1 cellular context compared by ENCODE assay signal in genomic region chr11:63919267-63920125, GRCh38.
TF ChIP-seq lines count a peak whose summit lies in the region.

No MANE protein-coding gene starts in this region.

TF ChIP-seq in HepG2, 621 proteins besides CTCF, POLR2A, EP300 and RAD21 (continued from another document and continues in another):
- TF ChIP-seq PRDM10 (CRISPR knock-in tag; IDR thresholded peaks at IDR 0.05; ENCODE audit: low read depth) (peak; percentile 63; the same call in 1 of the 2 replicates), CHD2 (IDR thresholded peaks at IDR 0.05; ENCODE audit: low read depth, low read length) (no peak), ZBTB34 (CRISPR knock-in tag; IDR thresholded peaks at IDR 0.05) (no peak), SP4 (CRISPR knock-in tag; IDR thresholded peaks at IDR 0.05) (peak; percentile 4; the same call in 1 of the 2 replicates), ZKSCAN8 (CRISPR knock-in tag; IDR thresholded peaks at IDR 0.05; ENCODE audit: borderline replicate concordance) (no peak), ZNF776 (CRISPR knock-in tag; IDR thresholded peaks at IDR 0.05) (no peak; the same call in 1 of the 2 replicates), ZNF232 (CRISPR knock-in tag; IDR thresholded peaks at IDR 0.05; ENCODE audit: borderline replicate concordance) (no peak), KDM5B (CRISPR knock-in tag; IDR thresholded peaks at IDR 0.05; ENCODE audit: borderline replicate concordance) (peak; percentile 64; the same call in 1 of the 2 replicates), ZNF639 (CRISPR knock-in tag; conservative IDR thresholded peaks at IDR 0.05) (no peak; the same call in 1 of the 2 replicates), ZNF546 (CRISPR knock-in tag; conservative IDR thresholded peaks at IDR 0.05) (no peak), ZNF460 (CRISPR knock-in tag; IDR thresholded peaks at IDR 0.05; ENCODE audit: borderline replicate concordance) (no peak), ZBTB43 (CRISPR knock-in tag; conservative IDR thresholded peaks at IDR 0.05) (no peak), ZNF563 (CRISPR knock-in tag; IDR thresholded peaks at IDR 0.05) (peak; percentile 35; the same call in 1 of the 2 replicates), HMGXB4 (CRISPR knock-in tag; IDR thresholded peaks at IDR 0.05; ENCODE audit: borderline replicate concordance in 1 of 2, low read depth in 1 of 2) (no peak), HNRNPUL1 (IDR thresholded peaks at IDR 0.05; ENCODE audit: low read depth, low read length) (no peak), ELF1 (CRISPR knock-in tag; IDR thresholded peaks at IDR 0.05) (peak; percentile 51), RFX3 (CRISPR knock-in tag; IDR thresholded peaks at IDR 0.05) (no peak), PRPF4 (IDR thresholded peaks at IDR 0.05; ENCODE audit: low read depth, low read length, poor library complexity, severe bottlenecking) (no peak), POLR2AphosphoS2 (IDR thresholded peaks at IDR 0.05; ENCODE audit: low read depth, low read length) (no peak), KAT8 (CRISPR knock-in tag; IDR thresholded peaks at IDR 0.05) (no peak; the same call in 1 of the 2 replicates), MNT (IDR thresholded peaks at IDR 0.05) (peak; percentile 47), ZFP1 (CRISPR knock-in tag; IDR thresholded peaks at IDR 0.05) (no peak; the same call in 1 of the 2 replicates), PHF8 (CRISPR knock-in tag; IDR thresholded peaks at IDR 0.05) (peak; percentile 48), SATB2 (CRISPR knock-in tag; IDR thresholded peaks at IDR 0.05) (no peak), ZNF329 (CRISPR knock-in tag; IDR thresholded peaks at IDR 0.05; ENCODE audit: low read depth) (0 out of 2 replicates have a peak, but pooled peaks have one; percentile 37), ZNF775 (CRISPR knock-in tag; IDR thresholded peaks at IDR 0.05; ENCODE audit: borderline replicate concordance) (no peak), ZNF687 (CRISPR knock-in tag; IDR thresholded peaks at IDR 0.05) (peak; percentile 81), MYC (CRISPR knock-in tag; IDR thresholded peaks at IDR 0.05; ENCODE audit: borderline replicate concordance) (peak; percentile 95), ZNF101 (CRISPR knock-in tag; IDR thresholded peaks at IDR 0.05; ENCODE audit: borderline replicate concordance, low read depth) (no peak; the same call in 1 of the 2 replicates), RBM39 (IDR thresholded peaks at IDR 0.05; ENCODE audit: low read depth, low read length, poor library complexity, severe bottlenecking) (peak; percentile 76), STAT6 (CRISPR knock-in tag; IDR thresholded peaks at IDR 0.05; ENCODE audit: borderline replicate concordance) (no peak), KLF12 (CRISPR knock-in tag; IDR thresholded peaks at IDR 0.05; ENCODE audit: borderline replicate concordance) (no peak), ZNF83 (CRISPR knock-in tag; IDR thresholded peaks at IDR 0.05; ENCODE audit: borderline replicate concordance) (no peak), REL (CRISPR knock-in tag; conservative IDR thresholded peaks at IDR 0.05) (no peak), MAFK (conservative IDR thresholded peaks at IDR 0.05 in 1 of 2, IDR thresholded peaks at IDR 0.05 in 1 of 2; ENCODE audit: low read length in 2 of 2) (no peak), IKZF1 (IDR thresholded peaks at IDR 0.05) (no peak), ZNF20 (CRISPR knock-in tag; IDR thresholded peaks at IDR 0.05) (no peak), RCOR2 (CRISPR knock-in tag; IDR thresholded peaks at IDR 0.05) (0 out of 2 replicates have a peak, but pooled peaks have one; percentile 10), SRSF1 (optimal IDR thresholded peaks at IDR 0.05; ENCODE audit: low read depth, low read length) (peak; percentile 92), SIN3B (IDR thresholded peaks at IDR 0.05; ENCODE audit: low read length) (no peak), KAT7 (CRISPR knock-in tag; IDR thresholded peaks at IDR 0.05; ENCODE audit: borderline replicate concordance) (no peak; the same call in 1 of the 2 replicates)
